ENCODE assay signal across 8 cellular contexts in the genomic region with DNA sequence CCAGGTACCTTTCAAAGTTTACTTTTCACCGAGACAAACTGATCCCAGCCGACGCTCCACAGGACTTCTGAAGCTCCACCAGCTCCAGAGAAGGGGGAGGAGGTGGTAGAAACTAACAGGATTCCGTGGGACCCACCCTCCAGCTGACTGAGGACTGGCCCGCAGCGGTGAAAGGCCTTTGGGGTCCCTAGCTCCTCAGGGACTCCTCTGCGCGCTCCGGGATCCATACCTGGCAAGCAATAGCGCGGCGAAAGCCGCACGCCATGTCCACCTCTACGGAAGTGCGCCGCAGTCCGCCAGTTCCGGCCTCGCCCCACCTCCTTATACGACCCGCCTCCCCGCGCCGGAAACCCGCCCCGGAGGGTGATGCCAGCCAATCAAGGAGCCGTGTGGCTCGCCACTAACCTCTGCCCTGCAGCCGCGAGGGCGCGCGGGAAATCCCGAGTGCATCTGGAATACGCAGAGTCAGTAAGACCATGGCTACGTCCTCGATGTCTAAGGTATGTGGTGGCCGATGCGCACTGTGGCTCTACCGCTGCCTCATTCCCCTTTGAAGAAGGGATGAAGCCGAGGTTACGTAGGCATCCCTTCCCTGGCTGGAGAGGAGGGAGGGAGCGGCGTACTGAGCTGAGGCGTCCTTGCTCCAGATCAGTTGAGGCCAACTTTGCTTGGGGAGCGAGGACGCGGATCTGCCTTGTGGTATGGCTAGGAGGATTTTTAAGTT. TPM values are rescaled to one million over a fixed set of nuclear protein-coding genes. Genes with fewer than 3 reads are reported as not detected.
DNase-seq lines count a peak whose midpoint lies in the region; ATAC-seq and TF ChIP-seq lines count a peak whose summit lies in the region.

A gene (plus strand): TSS at position 443 of the 724 bp plus-strand sequence. CDS start 34 bp downstream, at position 477.
A gene with protein sequence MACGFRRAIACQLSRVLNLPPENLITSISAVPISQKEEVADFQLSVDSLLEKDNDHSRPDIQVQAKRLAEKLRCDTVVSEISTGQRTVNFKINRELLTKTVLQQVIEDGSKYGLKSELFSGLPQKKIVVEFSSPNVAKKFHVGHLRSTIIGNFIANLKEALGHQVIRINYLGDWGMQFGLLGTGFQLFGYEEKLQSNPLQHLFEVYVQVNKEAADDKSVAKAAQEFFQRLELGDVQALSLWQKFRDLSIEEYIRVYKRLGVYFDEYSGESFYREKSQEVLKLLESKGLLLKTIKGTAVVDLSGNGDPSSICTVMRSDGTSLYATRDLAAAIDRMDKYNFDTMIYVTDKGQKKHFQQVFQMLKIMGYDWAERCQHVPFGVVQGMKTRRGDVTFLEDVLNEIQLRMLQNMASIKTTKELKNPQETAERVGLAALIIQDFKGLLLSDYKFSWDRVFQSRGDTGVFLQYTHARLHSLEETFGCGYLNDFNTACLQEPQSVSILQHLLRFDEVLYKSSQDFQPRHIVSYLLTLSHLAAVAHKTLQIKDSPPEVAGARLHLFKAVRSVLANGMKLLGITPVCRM (minus strand): TSS at position 295 of the 724 bp plus-strand sequence. CDS start 30 bp downstream, at position 265.

- 0 to 1% methylated on average over 16 to 49 of the region's 49 CpGs for WGBS in testis, 2 donors

- TF ChIP-seq POLR2A in testis (IDR thresholded peaks at IDR 0.05) = peak; percentile 25

- H3K4me3 ChIP-seq in GM06990 (replicated peaks; ENCODE audit: low read depth, low read length) = peak within 1 kb of the TSS; percentile 100
- peak within 1 kb of the TSS; percentile 97 to 98 for H3K4me3 ChIP-seq in testis

- intact Hi-C loops in testis (cut with DNase I; ENCODE audit: low total_unique reads) = no loop called here

- H3K4me1 Mint-ChIP-seq in activated naive CD4-positive, alpha-beta T cell treated with anti-CD3 and anti-CD28 coated beads, Interleukin-2, amount 50 U/mL, for 24 hours = peaks cover 75% of the 10 kb centered on the region

- peak; percentile 100 for ATAC-seq in HG02588 (IDR thresholded peaks at IDR 0.05; ENCODE audit: unreplicated experiment)
- ATAC-seq in SK-N-SH treated with all-trans-retinoic acid at 6 μM for 48 hours = peak; percentile 100
- ATAC-seq in omental fat pad (ENCODE audit: low FRiP score) = peak; percentile 100

- no peaks in the 10 kb centered on the region for H3K9me3 ChIP-seq in testis

- H3K27ac ChIP-seq in testis = peak within 1 kb of the TSS; percentile 82 to 89

- peak within 1 kb of the TSS; percentile 97 for H3K27ac Mint-ChIP-seq in activated naive CD4-positive, alpha-beta T cell treated with anti-CD3 and anti-CD28 coated beads, Interleukin-2, amount 50 U/mL, for 24 hours

- H3K36me3 Mint-ChIP-seq in activated naive CD4-positive, alpha-beta T cell treated with anti-CD3 and anti-CD28 coated beads, Interleukin-2, amount 50 U/mL, for 24 hours = peaks cover 8% of the 10 kb centered on the region

- H3K36me3 ChIP-seq in GM06990 (ENCODE audit: control insufficient read depth, insufficient read depth, low read length) (peaks cover 4% of the 10 kb centered on the region), testis (ENCODE audit: low read depth, missing control alignments) (no peaks in the 10 kb centered on the region)

- H3K9me3 Mint-ChIP-seq in activated naive CD4-positive, alpha-beta T cell treated with anti-CD3 and anti-CD28 coated beads, Interleukin-2, amount 50 U/mL, for 24 hours = no peaks in the 10 kb centered on the region

- TF ChIP-seq CTCF in GM06990 (IDR thresholded peaks at IDR 0.05; ENCODE audit: insufficient read depth, low read length, poor library complexity, severe bottlenecking) (no peak), omental fat pad (IDR thresholded peaks at IDR 0.05) (no peak), testis (IDR thresholded peaks at IDR 0.05) (no peak)

- H3K4me1 ChIP-seq in testis = peaks cover 22% of the 10 kb centered on the region

- H3K27me3 ChIP-seq in GM06990 (replicated peaks; ENCODE audit: control insufficient read depth, insufficient read depth, low read length) (no peaks in the 10 kb centered on the region), testis (no peaks in the 10 kb centered on the region)

- peak; percentile 97 for DNase-seq in GM06990 (ENCODE audit: extremely low read depth, insufficient read length)
- DNase-seq in NCI-H1092 (lab: John Stamatoyannopoulos, UW) = peak; percentile 88
- DNase-seq in globus pallidus (ENCODE audit: low spot score) = peak; percentile 95
- DNase-seq in omental fat pad (ENCODE audit: low spot score) = peak; percentile 91
- peak; percentile 99 for DNase-seq in testis

- H3K27me3 Mint-ChIP-seq in activated naive CD4-positive, alpha-beta T cell treated with anti-CD3 and anti-CD28 coated beads, Interleukin-2, amount 50 U/mL, for 24 hours = no peaks in the 10 kb centered on the region

- H3K4me3 Mint-ChIP-seq in activated naive CD4-positive, alpha-beta T cell treated with anti-CD3 and anti-CD28 coated beads, Interleukin-2, amount 50 U/mL, for 24 hours = peak within 1 kb of the TSS; percentile 98

TF ChIP-seq in SK-N-SH treated with all-trans-retinoic acid at 6 μM for 48 hours, 23 proteins besides CTCF, POLR2A, EP300 and RAD21:
- TF ChIP-seq ZNF8 (CRISPR knock-in tag; IDR thresholded peaks at IDR 0.05) (peak; percentile 77), ZFP3 (CRISPR knock-in tag; IDR thresholded peaks at IDR 0.05) (no peak)
- TF ChIP-seq, protein P1, sequence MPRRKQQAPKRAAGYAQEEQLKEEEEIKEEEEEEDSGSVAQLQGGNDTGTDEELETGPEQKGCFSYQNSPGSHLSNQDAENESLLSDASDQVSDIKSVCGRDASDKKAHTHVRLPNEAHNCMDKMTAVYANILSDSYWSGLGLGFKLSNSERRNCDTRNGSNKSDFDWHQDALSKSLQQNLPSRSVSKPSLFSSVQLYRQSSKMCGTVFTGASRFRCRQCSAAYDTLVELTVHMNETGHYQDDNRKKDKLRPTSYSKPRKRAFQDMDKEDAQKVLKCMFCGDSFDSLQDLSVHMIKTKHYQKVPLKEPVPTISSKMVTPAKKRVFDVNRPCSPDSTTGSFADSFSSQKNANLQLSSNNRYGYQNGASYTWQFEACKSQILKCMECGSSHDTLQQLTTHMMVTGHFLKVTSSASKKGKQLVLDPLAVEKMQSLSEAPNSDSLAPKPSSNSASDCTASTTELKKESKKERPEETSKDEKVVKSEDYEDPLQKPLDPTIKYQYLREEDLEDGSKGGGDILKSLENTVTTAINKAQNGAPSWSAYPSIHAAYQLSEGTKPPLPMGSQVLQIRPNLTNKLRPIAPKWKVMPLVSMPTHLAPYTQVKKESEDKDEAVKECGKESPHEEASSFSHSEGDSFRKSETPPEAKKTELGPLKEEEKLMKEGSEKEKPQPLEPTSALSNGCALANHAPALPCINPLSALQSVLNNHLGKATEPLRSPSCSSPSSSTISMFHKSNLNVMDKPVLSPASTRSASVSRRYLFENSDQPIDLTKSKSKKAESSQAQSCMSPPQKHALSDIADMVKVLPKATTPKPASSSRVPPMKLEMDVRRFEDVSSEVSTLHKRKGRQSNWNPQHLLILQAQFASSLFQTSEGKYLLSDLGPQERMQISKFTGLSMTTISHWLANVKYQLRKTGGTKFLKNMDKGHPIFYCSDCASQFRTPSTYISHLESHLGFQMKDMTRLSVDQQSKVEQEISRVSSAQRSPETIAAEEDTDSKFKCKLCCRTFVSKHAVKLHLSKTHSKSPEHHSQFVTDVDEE (CRISPR knock-in tag; IDR thresholded peaks at IDR 0.05) = 0 out of 2 replicates have a peak, but pooled peaks have one; percentile 39

RNA-seq across cellular contexts. Expression of the first gene that starts in this region (rescaled TPM):
- total RNA-seq in omental fat pad = 10 to 100 TPM; 11.4 to 21.6 (median 13.9) TPM
- 10 to 100 TPM; 38.8 to 50.4 TPM for total RNA-seq in testis
- 40.5 TPM for polyA plus RNA-seq in testis (ENCODE audit: insufficient read depth, low read depth, low replicate concordance)

RNA-seq across cellular contexts. Expression of the second gene that starts in this region (rescaled TPM):
- total RNA-seq in omental fat pad = 10 to 100 TPM; 21.8 to 43.2 (median 22.9) TPM
- total RNA-seq in testis = 10 to 100 TPM; 33.1 to 35.7 TPM
- polyA plus RNA-seq in testis (ENCODE audit: insufficient read depth, low read depth, low replicate concordance) = 50.9 TPM

Comparison
In these comparisons a context has a peak if more than half of its experiments do, and no peak if none do; other contexts are left out.
1. Peak in every context shown above with its lines: DNase-seq, ATAC-seq, H3K4me3 ChIP-seq and H3K27ac ChIP-seq.